ENCODE assay signal across 8 cellular contexts in genomic region chr10:100519321-100520051, GRCh38. TPM values are rescaled to one million over a fixed set of nuclear protein-coding genes. Genes with fewer than 3 reads are reported as not detected.
A peak's percentile ranks its signal among the peaks of the same experiment; 100 is the strongest.
DNase-seq lines count a peak whose midpoint lies in the region; ATAC-seq, FAIRE-seq and TF ChIP-seq lines count a peak whose summit lies in the region.

TSS of gene SEC31B (minus strand) at chr10:100519861. CDS start at chr10:100516952, 2,909 bp downstream.

- POLR2A ChIA-PET in activated CD8-positive, alpha-beta T cell treated with anti-CD3 and anti-CD28 coated beads, Interleukin-2, amount 10 ng/mL, durations not matched to agents 7 days and 5 days (lab: Charles Lee), result interaction anchor here (0.6 to 4.9 kb wide), 10 partner anchors 8 to 85 kb away, joined by 3 to 62 read pairs (median 4); partner anchors contain the start of gene NDUFB8

- WGBS in heart left ventricle, 4 donors, result 6 to 13% (median 7%) methylated on average over 30 to 72 of the region's 72 CpGs
- WGBS in pancreas, 2 donors, result 9 to 12% methylated on average over 65 to 72 of the region's 72 CpGs

- TF ChIP-seq CTCF in heart left ventricle (IDR thresholded peaks at IDR 0.05) (no peak), pancreas (IDR thresholded peaks at IDR 0.05) (no peak)

- H3K27me3 Mint-ChIP-seq in activated CD8-positive, alpha-beta T cell treated with anti-CD3 and anti-CD28 coated beads, Interleukin-2, amount 10 ng/mL, durations not matched to agents 7 days and 5 days (ENCODE audit: low read depth), result no peaks in the 10 kb centered on the region
- H3K27me3 Mint-ChIP-seq in effector memory CD8-positive, alpha-beta T cell, result no peaks in the 10 kb centered on the region

- ATAC-seq in activated CD8-positive, alpha-beta T cell treated with anti-CD3 and anti-CD28 coated beads, Interleukin-2, amount 10 ng/mL, durations not matched to agents 7 days and 5 days, result no peak
- ATAC-seq in heart left ventricle, result peak; percentile 77 to 89 (median 80)
- peak; percentile 66 to 91 (median 79) for ATAC-seq in pancreas
- ATAC-seq in HG03159 (IDR thresholded peaks at IDR 0.05; ENCODE audit: unreplicated experiment), result no peak
- no peak for ATAC-seq in effector memory CD8-positive, alpha-beta T cell (replicated peaks)

- H3K4me3 ChIP-seq in heart left ventricle (peak within 1 kb of the TSS; percentile 52 to 82 (median 60)), pancreas (peak within 1 kb of the TSS in 3 of 4 donors; percentile 6 to 48 (median 26))

- no peaks in the 10 kb centered on the region for H3K9me3 Mint-ChIP-seq in activated CD8-positive, alpha-beta T cell treated with anti-CD3 and anti-CD28 coated beads, Interleukin-2, amount 10 ng/mL, durations not matched to agents 7 days and 5 days (ENCODE audit: insufficient read depth)
- H3K9me3 Mint-ChIP-seq in effector memory CD8-positive, alpha-beta T cell, result no peaks in the 10 kb centered on the region

- DNase-seq in GM03348 (ENCODE audit: low spot score) (peak; percentile 16), heart left ventricle (peak; percentile 44 to 73 (median 60)), pancreas (peak; percentile 26 to 80 (median 42)), NCI-H146 treated with DMSO at 0.1 percent for 48 hours (lab: John Stamatoyannopoulos, UW; ENCODE audit: unreplicated experiment) (no peak), DMS79 treated with DMSO at 0.1 percent for 48 hours (lab: John Stamatoyannopoulos, UW) (no peak)
- DNase-seq in activated CD8-positive, alpha-beta T cell treated with anti-CD3 and anti-CD28 coated beads, Interleukin-2, amount 10 ng/mL, durations not matched to agents 7 days and 5 days, result no peak
- no peak for DNase-seq in effector memory CD8-positive, alpha-beta T cell

- H3K27ac Mint-ChIP-seq in activated CD8-positive, alpha-beta T cell treated with anti-CD3 and anti-CD28 coated beads, Interleukin-2, amount 10 ng/mL, durations not matched to agents 7 days and 5 days, result peak within 1 kb of the TSS; percentile 53
- peak within 1 kb of the TSS in 1 of 2 donors; percentile 26 for H3K27ac Mint-ChIP-seq in effector memory CD8-positive, alpha-beta T cell

- intact Hi-C loops in heart left ventricle (cut with DNase I) (loop anchor here in 9 of 10 donors (2.0 to 10.0 kb wide), 8 partner anchors 37 to 215 kb away; partner anchors contain the start of gene PKD2L1 (in 1 of the 9)), pancreas (cut with DNase I) (loop anchor here in 2 of 3 donors (5.0 to 10.0 kb wide), 3 partner anchors 75 to 182 kb away; partner anchors contain the start of gene SCD (in 1 of the 2))

- no peaks in the 10 kb centered on the region for H3K9me3 ChIP-seq in heart left ventricle
- H3K9me3 ChIP-seq in pancreas, result no peaks in the 10 kb centered on the region

- FAIRE-seq in pancreas (lab: Jason Lieb, UNC), result no peak

- H3K27ac ChIP-seq in heart left ventricle (peak within 1 kb of the TSS in 10 of 12 donors; percentile 36 to 75 (median 61)), pancreas (no peak within 1 kb of the TSS)

- CTCF ChIA-PET in activated CD8-positive, alpha-beta T cell treated with anti-CD3 and anti-CD28 coated beads, Interleukin-2, amount 10 ng/mL, durations not matched to agents 7 days and 5 days (lab: Charles Lee), result interaction anchor here (1.0 to 10.2 kb wide), 31 partner anchors 9 to 230 kb away, joined by 3 to 165 read pairs (median 8); partner anchors contain the start of genes HIF1AN, NDUFB8 and SCD

- TF ChIP-seq POLR2A in heart left ventricle (IDR thresholded peaks at IDR 0.05), result peak in 1 of 2 donors; percentile 25

- peaks cover 37% of the 10 kb centered on the region for H3K4me1 Mint-ChIP-seq in activated CD8-positive, alpha-beta T cell treated with anti-CD3 and anti-CD28 coated beads, Interleukin-2, amount 10 ng/mL, durations not matched to agents 7 days and 5 days (ENCODE audit: low read depth)
- H3K4me1 Mint-ChIP-seq in effector memory CD8-positive, alpha-beta T cell (ENCODE audit: low read depth in 2 of 2), result peaks cover 3 to 17% of the 10 kb centered on the region in 2 donors

- peaks cover 0 to 5% (median 0%) of the 10 kb centered on the region in 9 donors for H3K27me3 ChIP-seq in heart left ventricle
- H3K27me3 ChIP-seq in pancreas, result no peaks in the 10 kb centered on the region

- H3K4me3 Mint-ChIP-seq in activated CD8-positive, alpha-beta T cell treated with anti-CD3 and anti-CD28 coated beads, Interleukin-2, amount 10 ng/mL, durations not matched to agents 7 days and 5 days, result no peak within 1 kb of the TSS
- no peak within 1 kb of the TSS for H3K4me3 Mint-ChIP-seq in effector memory CD8-positive, alpha-beta T cell

- H3K36me3 ChIP-seq in heart left ventricle (peaks cover 0 to 37% (median 24%) of the 10 kb centered on the region in 9 donors), pancreas (peaks cover 0 to 14% (median 5%) of the 10 kb centered on the region in 3 donors)

- H3K4me1 ChIP-seq in heart left ventricle (peaks cover 0 to 18% (median 10%) of the 10 kb centered on the region in 12 donors), pancreas (peaks cover 7 to 11% (median 7%) of the 10 kb centered on the region in 3 donors)

- peaks cover 47% of the 10 kb centered on the region for H3K36me3 Mint-ChIP-seq in activated CD8-positive, alpha-beta T cell treated with anti-CD3 and anti-CD28 coated beads, Interleukin-2, amount 10 ng/mL, durations not matched to agents 7 days and 5 days (ENCODE audit: low read depth)
- H3K36me3 Mint-ChIP-seq in effector memory CD8-positive, alpha-beta T cell (ENCODE audit: insufficient read depth), result peaks cover 22% of the 10 kb centered on the region

RNA-seq across cellular contexts. Expression of gene SEC31B, which starts in this region (rescaled TPM):
- total RNA-seq in activated CD8-positive, alpha-beta T cell treated with anti-CD3 and anti-CD28 coated beads, Interleukin-2, amount 10 ng/mL, durations not matched to agents 7 days and 5 days, result 100 to 1,000 TPM; 164 to 172 TPM
- total RNA-seq in heart left ventricle, result 1 to 10 TPM; 5.4 to 9.6 (median 7.0) TPM
- 10 to 100 TPM in 1 of 2 donors, 1 to 10 TPM in 1; 1.9 to 11.5 TPM for polyA plus RNA-seq in heart left ventricle
- 1 to 10 TPM; 1.8 to 4.2 (median 2.2) TPM for total RNA-seq in pancreas
- polyA plus RNA-seq in pancreas, result 10 to 100 TPM in 1 of 2 donors, 1 to 10 TPM in 1; 7.1 to 14.4 TPM

Comparison
In these comparisons a context has a peak if more than half of its experiments do, and no peak if none do; other contexts are left out.
1. RNA of gene SEC31B (total RNA-seq): 164 to 172 TPM in activated CD8-positive, alpha-beta T cell treated with anti-CD3 and anti-CD28 coated beads, Interleukin-2, amount 10 ng/mL, durations not matched to agents 7 days and 5 days; 5.4 to 9.6 TPM in heart left ventricle and 1.8 to 4.2 TPM in pancreas; every median in the first group is over 10 times any median in the second.
2. DNase-seq: peak in GM03348 (single experiment), heart left ventricle (5 of 5) and pancreas (6 of 6); none in activated CD8-positive, alpha-beta T cell treated with anti-CD3 and anti-CD28 coated beads, Interleukin-2, amount 10 ng/mL, durations not matched to agents 7 days and 5 days (single experiment), NCI-H146 treated with DMSO at 0.1 percent for 48 hours (single experiment), DMS79 treated with DMSO at 0.1 percent for 48 hours (single experiment) and effector memory CD8-positive, alpha-beta T cell (0 of 3).
3. ATAC-seq: peak in heart left ventricle (4 of 4) and pancreas (4 of 4); none in activated CD8-positive, alpha-beta T cell treated with anti-CD3 and anti-CD28 coated beads, Interleukin-2, amount 10 ng/mL, durations not matched to agents 7 days and 5 days (single experiment), HG03159 (single experiment) and effector memory CD8-positive, alpha-beta T cell (single experiment).
4. H3K27ac ChIP-seq: peak in heart left ventricle (10 of 12); none in pancreas (0 of 4).